Comparison of ENCODE assay signal across 35 cellular contexts in the genomic region with DNA sequence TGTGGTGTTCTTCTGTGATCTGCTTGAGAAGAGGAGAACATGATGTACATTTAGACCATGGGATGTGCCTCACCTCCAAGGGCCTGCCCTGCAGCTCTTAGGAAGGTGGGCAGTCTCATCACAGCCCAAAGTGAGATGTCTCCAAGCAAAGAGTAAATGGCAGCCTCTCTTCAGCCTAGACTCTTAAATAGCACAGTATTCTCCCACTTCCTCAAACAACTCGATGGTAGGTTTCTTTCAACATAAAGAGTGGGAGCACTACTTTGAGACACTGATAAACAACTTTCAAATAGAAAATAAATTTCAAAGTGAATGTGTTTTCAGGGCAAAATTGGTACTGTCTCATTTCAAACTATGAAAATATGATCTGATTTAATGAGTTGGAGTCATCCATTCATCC. TPM values are rescaled to one million over a fixed set of nuclear protein-coding genes. Genes with fewer than 3 reads are reported as not detected.
"Had no signal": no experiment of that assay in that cellular context is flagged by ENCODE, and none has a peak within 500 bp of the region (broad histone marks: within the 10 kb centered on the region; RNA-seq: fewer than 3 reads in every experiment).

No MANE protein-coding gene starts in this region.

- H3K4me3 ChIP-seq: ascending aorta, cardiac muscle cell, colonic mucosa, dorsolateral prefrontal cortex, gastrocnemius medialis, ovary, prostate gland, sigmoid colon, thoracic aorta, uterus had no signal

- H3K27me3 ChIP-seq: ascending aorta, cardiac muscle cell, colonic mucosa, dorsolateral prefrontal cortex, gastrocnemius medialis, neutrophil, ovary, sigmoid colon, uterus had no signal

- H3K27ac ChIP-seq: ascending aorta, cardiac muscle cell, colonic mucosa, dorsolateral prefrontal cortex, gastrocnemius medialis, neutrophil, ovary, prostate gland, sigmoid colon, thoracic aorta, uterus, WERI-Rb-1 had no signal

- H3K9me3 Mint-ChIP-seq: activated naive CD4-positive, alpha-beta T cell treated with anti-CD3 and anti-CD28 coated beads, Interleukin-2, amount 10 ng/mL, durations not matched to agents 7 days and 5 days; activated naive CD8-positive, alpha-beta T cell treated with anti-CD3 and anti-CD28 coated beads, Interleukin-2, amount 10 ng/mL, durations not matched to agents 7 days and 5 days; activated T-helper 1 cell treated with anti-CD3 and anti-CD28 coated beads, Interleukin-12 subunit alpha, Interleukin-12 subunit beta, Interleukin-2, Interleukin-4 antibody, amounts not matched to agents 30 ng/mL and 10 ng/mL and 1 ng/mL, durations not matched to agents 14 hours and 24 hours and 36 hours; brain; effector memory CD8-positive, alpha-beta T cell; natural killer cell treated with Interleukin-12 subunit alpha and Interleukin-12 subunit beta and Interleukin-15 and Interleukin-18, amount 100 ng/mL, for 72 hours; stimulated activated effector memory CD8-positive, alpha-beta T cell treated with anti-CD3 and anti-CD28 coated beads, Interleukin-12 subunit alpha, Interleukin-12 subunit beta, amount 100 ng/mL, for 72 hours; stimulated activated naive CD8-positive, alpha-beta T cell treated with anti-CD3 and anti-CD28 coated beads, Interleukin-15, Interleukin-2, amounts not matched to agents 100 ng/mL and 50 ng/mL, for 24 hours; type B pancreatic cell had no signal

- H3K4me1 ChIP-seq: colonic mucosa, gastrocnemius medialis, prostate gland, sigmoid colon, uterus had no signal

- H3K4me3 Mint-ChIP-seq: activated naive CD4-positive, alpha-beta T cell treated with anti-CD3 and anti-CD28 coated beads, Interleukin-2, amount 10 ng/mL, durations not matched to agents 7 days and 5 days; activated naive CD8-positive, alpha-beta T cell treated with anti-CD3 and anti-CD28 coated beads, Interleukin-2, amount 10 ng/mL, durations not matched to agents 7 days and 5 days; activated T-helper 1 cell treated with anti-CD3 and anti-CD28 coated beads, Interleukin-12 subunit alpha, Interleukin-12 subunit beta, Interleukin-2, Interleukin-4 antibody, amounts not matched to agents 30 ng/mL and 10 ng/mL and 1 ng/mL, durations not matched to agents 14 hours and 24 hours and 36 hours; brain; effector memory CD8-positive, alpha-beta T cell; natural killer cell treated with Interleukin-12 subunit alpha and Interleukin-12 subunit beta and Interleukin-15 and Interleukin-18, amount 100 ng/mL, for 72 hours; stimulated activated effector memory CD8-positive, alpha-beta T cell treated with anti-CD3 and anti-CD28 coated beads, Interleukin-12 subunit alpha, Interleukin-12 subunit beta, amount 100 ng/mL, for 72 hours; stimulated activated naive CD8-positive, alpha-beta T cell treated with anti-CD3 and anti-CD28 coated beads, Interleukin-15, Interleukin-2, amounts not matched to agents 100 ng/mL and 50 ng/mL, for 24 hours; type B pancreatic cell had no signal

- DNase-seq: activated CD4-positive, alpha-beta T cell treated with anti-CD3 and anti-CD28 coated beads for 48 hours; activated CD4-positive, alpha-beta T cell treated with anti-CD3 and anti-CD28 coated beads, Interleukin-2, amount 50 U/mL, for 48 hours; activated CD8-positive, alpha-beta memory T cell treated with anti-CD3 and anti-CD28 coated beads for 24 hours; activated gamma-delta T cell; activated naive CD4-positive, alpha-beta T cell treated with anti-CD3 and anti-CD28 coated beads, Interleukin-2, amount 10 ng/mL, durations not matched to agents 7 days and 5 days; activated naive CD8-positive, alpha-beta T cell treated with anti-CD3 and anti-CD28 coated beads, Interleukin-2, amount 10 ng/mL, durations not matched to agents 7 days and 5 days; cerebellar nuclear complex; colonic mucosa; dorsolateral prefrontal cortex; effector memory CD8-positive, alpha-beta T cell; erythroblast; gastrocnemius medialis; glutamatergic neuron; hippocampal formation; kidney; left colon; ovary; retina; sigmoid colon; small intestine; stimulated activated CD4-positive, alpha-beta T cell treated with anti-CD3 and anti-CD28 coated beads, Interleukin-4, amount 100 ng/mL, for 24 hours; uterus; WERI-Rb-1 had no signal

- H3K9me3 ChIP-seq: ascending aorta, colonic mucosa, gastrocnemius medialis, neutrophil, ovary, prostate gland, sigmoid colon, thoracic aorta, uterus had no signal

- H3K27ac Mint-ChIP-seq: activated naive CD4-positive, alpha-beta T cell treated with anti-CD3 and anti-CD28 coated beads, Interleukin-2, amount 10 ng/mL, durations not matched to agents 7 days and 5 days; activated naive CD8-positive, alpha-beta T cell treated with anti-CD3 and anti-CD28 coated beads, Interleukin-2, amount 10 ng/mL, durations not matched to agents 7 days and 5 days; activated T-helper 1 cell treated with anti-CD3 and anti-CD28 coated beads, Interleukin-12 subunit alpha, Interleukin-12 subunit beta, Interleukin-2, Interleukin-4 antibody, amounts not matched to agents 30 ng/mL and 10 ng/mL and 1 ng/mL, durations not matched to agents 14 hours and 24 hours and 36 hours; brain; natural killer cell treated with Interleukin-12 subunit alpha and Interleukin-12 subunit beta and Interleukin-15 and Interleukin-18, amount 100 ng/mL, for 72 hours; stimulated activated effector memory CD8-positive, alpha-beta T cell treated with anti-CD3 and anti-CD28 coated beads, Interleukin-12 subunit alpha, Interleukin-12 subunit beta, amount 100 ng/mL, for 72 hours; stimulated activated naive CD8-positive, alpha-beta T cell treated with anti-CD3 and anti-CD28 coated beads, Interleukin-15, Interleukin-2, amounts not matched to agents 100 ng/mL and 50 ng/mL, for 24 hours; type B pancreatic cell had no signal

- H3K36me3 ChIP-seq: ascending aorta, cardiac muscle cell, colonic mucosa, gastrocnemius medialis, neutrophil, ovary, prostate gland, sigmoid colon, thoracic aorta, uterus, WERI-Rb-1 had no signal

- H3K4me1 Mint-ChIP-seq: activated naive CD4-positive, alpha-beta T cell treated with anti-CD3 and anti-CD28 coated beads, Interleukin-2, amount 10 ng/mL, durations not matched to agents 7 days and 5 days; brain; stimulated activated effector memory CD8-positive, alpha-beta T cell treated with anti-CD3 and anti-CD28 coated beads, Interleukin-12 subunit alpha, Interleukin-12 subunit beta, amount 100 ng/mL, for 72 hours had no signal

- H3K27me3 Mint-ChIP-seq: brain; stimulated activated naive CD8-positive, alpha-beta T cell treated with anti-CD3 and anti-CD28 coated beads, Interleukin-15, Interleukin-2, amounts not matched to agents 100 ng/mL and 50 ng/mL, for 24 hours; type B pancreatic cell had no signal

- H3K36me3 Mint-ChIP-seq: activated naive CD4-positive, alpha-beta T cell treated with anti-CD3 and anti-CD28 coated beads, Interleukin-2, amount 10 ng/mL, durations not matched to agents 7 days and 5 days; activated naive CD8-positive, alpha-beta T cell treated with anti-CD3 and anti-CD28 coated beads, Interleukin-2, amount 10 ng/mL, durations not matched to agents 7 days and 5 days; brain; natural killer cell treated with Interleukin-12 subunit alpha and Interleukin-12 subunit beta and Interleukin-15 and Interleukin-18, amount 100 ng/mL, for 72 hours; stimulated activated effector memory CD8-positive, alpha-beta T cell treated with anti-CD3 and anti-CD28 coated beads, Interleukin-12 subunit alpha, Interleukin-12 subunit beta, amount 100 ng/mL, for 72 hours had no signal

- ATAC-seq: activated CD4-positive, CD25-positive, alpha-beta regulatory T cell treated with anti-CD3 and anti-CD28 coated beads, Interleukin-2, amount 50 U/mL, for 24 hours; effector memory CD8-positive, alpha-beta T cell; gastrocnemius medialis; left colon; stimulated activated effector memory CD8-positive, alpha-beta T cell treated with anti-CD3 and anti-CD28 coated beads, Interleukin-12 subunit alpha, Interleukin-12 subunit beta, amount 100 ng/mL, for 72 hours had no signal

RNA-seq across cellular contexts. Expression of a gene that starts 35.2 kb away (rescaled TPM):
- total RNA-seq: activated naive CD8-positive, alpha-beta T cell treated with anti-CD3 and anti-CD28 coated beads, Interleukin-2, amount 10 ng/mL, durations not matched to agents 7 days and 5 days; activated T-helper 1 cell treated with anti-CD3 and anti-CD28 coated beads, Interleukin-12 subunit alpha, Interleukin-12 subunit beta, Interleukin-2, Interleukin-4 antibody, amounts not matched to agents 30 ng/mL and 10 ng/mL and 1 ng/mL, durations not matched to agents 14 hours and 24 hours and 36 hours; natural killer cell treated with Interleukin-12 subunit alpha and Interleukin-12 subunit beta and Interleukin-15 and Interleukin-18, amount 100 ng/mL, for 72 hours had no signal
